Comparison of ENCODE assay signal across 20 cellular contexts in genomic region chr16:12054396-12054795, GRCh38.
DNase-seq lines count a peak whose midpoint lies in the region; ATAC-seq, FAIRE-seq and TF ChIP-seq lines count a peak whose summit lies in the region.
"Had no signal": no experiment of that assay in that cellular context is flagged by ENCODE, and none has a peak within 500 bp of the region (broad histone marks: within the 10 kb centered on the region; RNA-seq: fewer than 3 reads in every experiment).

No MANE protein-coding gene starts in this region.

- intact Hi-C loops in uterus (cut with DNase I; ENCODE audit: low total_unique reads) = no loop called here

- H3K36me3 Mint-ChIP-seq in nephron (ENCODE audit: low read depth) = peaks cover 32% of the 10 kb centered on the region
- H3K36me3 Mint-ChIP-seq in stimulated activated naive B cell treated with anti-CD40 and anti-IgM and Interleukin-4, amounts not matched to agents 10 μg/mL and 1 μg/mL and 100 μg/mL, for 72 hours = peaks cover 39 to 43% of the 10 kb centered on the region in 2 donors

- H3K4me1 Mint-ChIP-seq in nephron = peaks cover 3% of the 10 kb centered on the region
- peaks cover 33 to 47% of the 10 kb centered on the region in 2 donors for H3K4me1 Mint-ChIP-seq in stimulated activated naive B cell treated with anti-CD40 and anti-IgM and Interleukin-4, amounts not matched to agents 10 μg/mL and 1 μg/mL and 100 μg/mL, for 72 hours
- H3K4me1 Mint-ChIP-seq: CD14-positive monocyte had no signal

- H3K9me3 Mint-ChIP-seq in nephron = no peaks in the 10 kb centered on the region
- H3K9me3 Mint-ChIP-seq in stimulated activated naive B cell treated with anti-CD40 and anti-IgM and Interleukin-4, amounts not matched to agents 10 μg/mL and 1 μg/mL and 100 μg/mL, for 72 hours = no peaks in the 10 kb centered on the region
- H3K9me3 Mint-ChIP-seq: CD14-positive monocyte had no signal

- H3K27me3 ChIP-seq in OCI-LY1 (ENCODE audit: insufficient read depth, low read length) = no peaks in the 10 kb centered on the region
- H3K27me3 ChIP-seq in uterus = no peaks in the 10 kb centered on the region
- no peaks in the 10 kb centered on the region for H3K27me3 ChIP-seq in smooth muscle cell (ENCODE audit: low read depth)

- H4K20me1 ChIP-seq in OCI-LY1 (ENCODE audit: insufficient read depth, low read length) (no peaks in the 10 kb centered on the region), smooth muscle cell (ENCODE audit: low read depth) (peaks cover 11% of the 10 kb centered on the region)

- H3K36me3 ChIP-seq in OCI-LY1 (ENCODE audit: insufficient read depth, low read length) (peaks cover 68% of the 10 kb centered on the region), uterus (no peaks in the 10 kb centered on the region), smooth muscle cell (ENCODE audit: low read depth) (no peaks in the 10 kb centered on the region)

- WGBS in smooth muscle cell (ENCODE audit: low lambda C conversion rate) = 99% methylated on average over 4 of the region's 4 CpGs

- no peak for FAIRE-seq in GM12891 (lab: Jason Lieb, UNC)
- FAIRE-seq: GM12892 had no signal

- TF ChIP-seq POLR2A in uterus (IDR thresholded peaks at IDR 0.05) (no peak), GM12891 (IDR thresholded peaks at IDR 0.05; ENCODE audit: low read depth, low read length) (no peak)

- H3K27ac ChIP-seq in OCI-LY1 (ENCODE audit: low read depth, low read length, poor library complexity, severe bottlenecking) (peak overlapping the region; percentile 45), cingulate gyrus (ENCODE audit: low read depth, low read length) (peak overlapping the region; percentile 24), uterus (no peak overlapping the region), smooth muscle cell (ENCODE audit: low read depth) (no peak overlapping the region)
- H3K27ac ChIP-seq: GM23248 had no signal

- DNase-seq in stimulated activated naive B cell treated with anti-CD40 and anti-IgM and Interleukin-4, amounts not matched to agents 10 μg/mL and 1 μg/mL and 100 μg/mL, for 72 hours = no peak
- DNase-seq in uterus (no peak), GM12891 (ENCODE audit: insufficient read length, low spot score) (no peak), NCI-H128 (lab: John Stamatoyannopoulos, UW; ENCODE audit: unreplicated experiment) (no peak), smooth muscle cell (lab: John Stamatoyannopoulos, UW; ENCODE audit: unreplicated experiment) (no peak)
- DNase-seq: DMS 273 treated with DMSO at 0.1 percent for 48 hours, GDM1, GM23248, HCEC 1CT, KBM-7, NCI-H146, NCI-H2081, NCI-H510A, NCI-H774, Right ventricle myocardium superior had no signal

- H3K27ac Mint-ChIP-seq in nephron = peak overlapping the region in 2 of 3 experiments; percentile 48 to 58
- peak overlapping the region; percentile 25 for H3K27ac Mint-ChIP-seq in stimulated activated naive B cell treated with anti-CD40 and anti-IgM and Interleukin-4, amounts not matched to agents 10 μg/mL and 1 μg/mL and 100 μg/mL, for 72 hours

- H2AFZ ChIP-seq in OCI-LY1 (ENCODE audit: low read length) = no peak overlapping the region
- no peak overlapping the region for H2AFZ ChIP-seq in smooth muscle cell (ENCODE audit: low read depth)
- H2AFZ ChIP-seq: GM23248 had no signal

- H3K79me2 ChIP-seq in OCI-LY1 (ENCODE audit: insufficient read depth, low read length) = no peaks in the 10 kb centered on the region
- H3K79me2 ChIP-seq in smooth muscle cell (ENCODE audit: low read depth) = no peaks in the 10 kb centered on the region

- no peaks in the 10 kb centered on the region for H3K9me3 ChIP-seq in OCI-LY1 (ENCODE audit: low read length)
- H3K9me3 ChIP-seq in uterus = no peaks in the 10 kb centered on the region
- H3K9me3 ChIP-seq in smooth muscle cell (replicated peaks; ENCODE audit: low read depth) = no peaks in the 10 kb centered on the region

- H3F3A ChIP-seq in OCI-LY1 (ENCODE audit: insufficient read depth, low read length) (no peaks in the 10 kb centered on the region), smooth muscle cell (ENCODE audit: low read depth) (no peaks in the 10 kb centered on the region)

- no peaks in the 10 kb centered on the region for H3K9me2 ChIP-seq in OCI-LY1 (ENCODE audit: low read depth, low read length)

- H3K9ac ChIP-seq in OCI-LY1 (ENCODE audit: low read length) (no peak overlapping the region; the same call in 1 of the 2 replicates), smooth muscle cell (ENCODE audit: low read depth) (no peak overlapping the region)
- H3K9ac ChIP-seq: GM23248 had no signal

- H3K4me1 ChIP-seq in OCI-LY1 (ENCODE audit: insufficient read depth, low read length, severe bottlenecking) (peaks cover 36% of the 10 kb centered on the region), uterus (no peaks in the 10 kb centered on the region), smooth muscle cell (ENCODE audit: low read depth) (no peaks in the 10 kb centered on the region)

- TF ChIP-seq CTCF in OCI-LY1 (IDR thresholded peaks at IDR 0.05; ENCODE audit: low read length) (no peak), nephron (IDR thresholded peaks at IDR 0.05; ENCODE audit: unreplicated experiment in 3 of 3) (no peak), uterus (IDR thresholded peaks at IDR 0.05) (no peak), smooth muscle cell (IDR thresholded peaks at IDR 0.05; ENCODE audit: borderline replicate concordance, insufficient read depth, poor library complexity, severe bottlenecking) (no peak)

- H3K27me3 Mint-ChIP-seq in nephron (ENCODE audit: low read depth) = no peaks in the 10 kb centered on the region
- H3K27me3 Mint-ChIP-seq in stimulated activated naive B cell treated with anti-CD40 and anti-IgM and Interleukin-4, amounts not matched to agents 10 μg/mL and 1 μg/mL and 100 μg/mL, for 72 hours = no peaks in the 10 kb centered on the region

- H3K4me3 Mint-ChIP-seq in nephron = no peak overlapping the region
- no peak overlapping the region for H3K4me3 Mint-ChIP-seq in stimulated activated naive B cell treated with anti-CD40 and anti-IgM and Interleukin-4, amounts not matched to agents 10 μg/mL and 1 μg/mL and 100 μg/mL, for 72 hours
- H3K4me3 Mint-ChIP-seq: CD14-positive monocyte had no signal

- no peak overlapping the region for H3K4me3 ChIP-seq in OCI-LY1 (ENCODE audit: low read depth, low read length, poor library complexity, severe bottlenecking)
- H3K4me3 ChIP-seq in uterus = no peak overlapping the region
- no peak overlapping the region for H3K4me3 ChIP-seq in smooth muscle cell
- H3K4me3 ChIP-seq: GM23248 had no signal

- no peak for ATAC-seq in stimulated activated naive B cell treated with anti-CD40 and anti-IgM and Interleukin-4, amounts not matched to agents 10 μg/mL and 1 μg/mL and 100 μg/mL, for 72 hours (replicated peaks)

- H3K4me2 ChIP-seq in OCI-LY1 (ENCODE audit: low read length) = peak overlapping the region; percentile 38; the same call in 1 of the 2 replicates
- no peak overlapping the region for H3K4me2 ChIP-seq in smooth muscle cell

TF ChIP-seq in GM12891, 5 proteins besides CTCF, POLR2A, EP300 and RAD21:
- TF ChIP-seq POU2F2 (IDR thresholded peaks at IDR 0.05; ENCODE audit: low read depth, low read length) = no peak
- no peak for TF ChIP-seq TAF1 (IDR thresholded peaks at IDR 0.05; ENCODE audit: low read depth, low read length)
- TF ChIP-seq POLR2AphosphoS5 (IDR thresholded peaks at IDR 0.05; ENCODE audit: low read depth, low read length) = no peak
- TF ChIP-seq PAX5 (IDR thresholded peaks at IDR 0.05; ENCODE audit: insufficient read depth, low read length, severe bottlenecking) = no peak
- TF ChIP-seq SPI1 (IDR thresholded peaks at IDR 0.05; ENCODE audit: low read depth, low read length) = no peak

Comparison
In these comparisons a context has a peak if more than half of its experiments do, and no peak if none do; other contexts are left out.
1. H3K27ac ChIP-seq: peak in OCI-LY1 (single experiment) and cingulate gyrus (single experiment); none in uterus (0 of 2) and smooth muscle cell (single experiment).